Comparison of ENCODE assay signal across 8 cellular contexts in genomic region chr12:64780531-64781373, GRCh38. TPM values are rescaled to one million over a fixed set of nuclear protein-coding genes. Genes with fewer than 3 reads are reported as not detected.
DNase-seq lines count a peak whose midpoint lies in the region; ATAC-seq, FAIRE-seq and TF ChIP-seq lines count a peak whose summit lies in the region.

No MANE protein-coding gene starts in this region.

- peak overlapping the region; percentile 81 for H3K4me3 ChIP-seq in thoracic aorta

- peaks cover 8 to 12% of the 10 kb centered on the region in 2 donors for H3K4me1 ChIP-seq in thoracic aorta (ENCODE audit: control insufficient read depth in 1 of 2, low read depth in 2 of 2)

- H3K27me3 ChIP-seq in thoracic aorta (replicated peaks; ENCODE audit: insufficient read depth) = no peaks in the 10 kb centered on the region

- peak; percentile 36 for DNase-seq in GM12892 (ENCODE audit: insufficient read length)
- DNase-seq in dermis blood vessel endothelial cell = peak; percentile 53
- DNase-seq in lung microvascular endothelial cell (ENCODE audit: low read depth in 2 of 2) = peak; percentile 52 to 57
- DNase-seq in thoracic aorta (ENCODE audit: low spot score) = no peak
- DNase-seq in NK-92 treated with Interleukin-12 subunit alpha and Interleukin-12 subunit beta, amount 100 ng/mL, for 24 hours (lab: John Stamatoyannopoulos, UW) = no peak
- no peak for DNase-seq in KG1 (lab: John Stamatoyannopoulos, UW)

- H3K9me3 ChIP-seq in thoracic aorta = peaks cover 5% of the 10 kb centered on the region

- no peak for TF ChIP-seq CTCF in thoracic aorta (IDR thresholded peaks at IDR 0.05)

- H3K36me3 ChIP-seq in thoracic aorta = no peaks in the 10 kb centered on the region

- no peak for TF ChIP-seq POLR2A in GM12892 (IDR thresholded peaks at IDR 0.05; ENCODE audit: low read depth, low read length)

- ATAC-seq in HG03432 (IDR thresholded peaks at IDR 0.05; ENCODE audit: unreplicated experiment) = peak; percentile 61
- ATAC-seq in SK-N-SH treated with all-trans-retinoic acid at 6 μM for 48 hours = peak; percentile 72
- peak; percentile 67 for ATAC-seq in thoracic aorta (ENCODE audit: insufficient number of reproducible peaks, low FRiP score, low read depth)

- H3K27ac ChIP-seq in thoracic aorta = no peak overlapping the region

- no peak for FAIRE-seq in GM12892 (lab: Jason Lieb, UNC)

TF ChIP-seq in SK-N-SH treated with all-trans-retinoic acid at 6 μM for 48 hours, 23 proteins besides CTCF, POLR2A, EP300 and RAD21:
- TF ChIP-seq TOX (CRISPR knock-in tag; IDR thresholded peaks at IDR 0.05; ENCODE audit: borderline replicate concordance) (no peak), OSR1 (CRISPR knock-in tag; IDR thresholded peaks at IDR 0.05) (no peak), CREB5 (CRISPR knock-in tag; IDR thresholded peaks at IDR 0.05; ENCODE audit: low read depth) (no peak)

RNA-seq across cellular contexts. Expression of gene GNS, which starts 21.5 kb away (rescaled TPM):
- polyA plus RNA-seq in GM12892 (2012; ENCODE audit: missing spikeins) = 15.7 TPM
- total RNA-seq in dermis blood vessel endothelial cell (346 and 388 TPM in 2 replicates), lung microvascular endothelial cell (175 and 226 TPM in 2 replicates), thoracic aorta (100 to 1,000 TPM; 107 to 125 TPM)

RNA-seq across cellular contexts. Expression of gene TBC1D30, which starts 43.7 kb away (rescaled TPM):
- polyA plus RNA-seq in GM12892 (2012; ENCODE audit: missing spikeins) = 2.3 TPM
- total RNA-seq in dermis blood vessel endothelial cell (19.6 and 19.9 TPM in 2 replicates), lung microvascular endothelial cell (6.3 and 9.8 TPM in 2 replicates), thoracic aorta (10 to 100 TPM in 1 of 2 donors, 1 to 10 TPM in 1; 7.6 to 19.0 TPM)

Comparison
In these comparisons a context has a peak if more than half of its experiments do, and no peak if none do; other contexts are left out.
1. DNase-seq: peak in GM12892 (single experiment), dermis blood vessel endothelial cell (single experiment) and lung microvascular endothelial cell (2 of 2); none in thoracic aorta (single experiment), NK-92 treated with Interleukin-12 subunit alpha and Interleukin-12 subunit beta, amount 100 ng/mL, for 24 hours (single experiment) and KG1 (single experiment).
2. Peak in every context shown above with its lines, with median percentiles within 50 percentile points of each other: ATAC-seq.